Comparison of ENCODE assay signal across 32 cellular contexts in genomic region chr1:47565676-47566075, GRCh38.
"Had no signal": no experiment of that assay in that cellular context is flagged by ENCODE, and none has a peak within 500 bp of the region (broad histone marks: within the 10 kb centered on the region; RNA-seq: fewer than 3 reads in every experiment).

No MANE protein-coding gene starts in this region.

- H3K9me3 Mint-ChIP-seq: activated CD4-positive, alpha-beta T cell treated with anti-CD3 and anti-CD28 coated beads, Interleukin-2, amount 10 ng/mL, durations not matched to agents 7 days and 5 days; activated naive CD4-positive, alpha-beta T cell treated with anti-CD3 and anti-CD28 coated beads, Interleukin-2, amount 50 U/mL, for 24 hours; activated naive CD8-positive, alpha-beta T cell treated with anti-CD3 and anti-CD28 coated beads, Interleukin-2, amount 10 ng/mL, durations not matched to agents 7 days and 5 days; activated T-cell treated with anti-CD3 and anti-CD28 coated beads, Interleukin-2, amount 50 U/mL, for 24 hours; activated T-helper 2 cell treated with anti-CD3 and anti-CD28 coated beads, Interferon-gamma antibody, Interleukin-2, Interleukin-4, amounts not matched to agents 10 μg/mL and 5 μg/mL and 100 μg/mL, durations not matched to agents 14 hours and 24 hours and 36 hours; central memory CD8-positive, alpha-beta T cell; T-helper 1 cell treated with Interleukin-12 subunit alpha and Interleukin-12 subunit beta and Interleukin-4 antibody, amounts not matched to agents 30 μg/mL and 1 μg/mL, for 36 hours; T-helper 2 cell treated with Interferon-gamma antibody and Interleukin-4, amounts not matched to agents 5 μg/mL and 100 μg/mL, for 36 hours had no signal

- H3K4me3 ChIP-seq: ascending aorta, cardiac muscle cell, SJSA1 had no signal

- DNase-seq: activated CD4-positive, alpha-beta T cell treated with anti-CD3 and anti-CD28 coated beads for 36 hours; activated CD4-positive, alpha-beta T cell treated with anti-CD3 and anti-CD28 coated beads, Interleukin-2, amount 10 ng/mL, durations not matched to agents 7 days and 5 days; activated CD4-positive, alpha-beta T cell treated with anti-CD3 and anti-CD28 coated beads, Interleukin-2, amount 50 U/mL, for 48 hours; activated CD8-positive, alpha-beta T cell treated with anti-CD3 and anti-CD28 coated beads, Interleukin-2, amount 10 ng/mL, durations not matched to agents 7 days and 5 days; activated gamma-delta T cell; activated naive CD4-positive, alpha-beta T cell treated with Interleukin-2 at 50 U/mL for 16 hours; activated naive CD8-positive, alpha-beta T cell treated with anti-CD3 and anti-CD28 coated beads, Interleukin-2, amount 10 ng/mL, durations not matched to agents 7 days and 5 days; activated T-cell treated with anti-CD3 and anti-CD28 coated beads, Interleukin-2, amount 50 U/mL, for 24 hours; amygdala; MM.1S; MV-4-11; NCI-H1105; NCI-H1417 treated with DMSO at 0.1 percent for 48 hours; NCI-H187 treated with DMSO at 0.1 percent for 48 hours; NCI-H2081; NCI-H2171 treated with DMSO at 0.1 percent for 48 hours; NCI-H2227 treated with DMSO at 0.1 percent for 48 hours; NCI-H524 treated with DMSO at 0.1 percent for 48 hours; NCI-H748 treated with DMSO at 0.1 percent for 48 hours; NK-92 treated with Interleukin-12 subunit alpha and Interleukin-12 subunit beta, amount 100 ng/mL, for 24 hours; Right ventricle myocardium superior; SK-N-SH had no signal

- H3K27ac Mint-ChIP-seq: activated CD4-positive, alpha-beta T cell treated with anti-CD3 and anti-CD28 coated beads for 36 hours; activated CD4-positive, alpha-beta T cell treated with anti-CD3 and anti-CD28 coated beads, Interleukin-2, amount 10 ng/mL, durations not matched to agents 7 days and 5 days; activated CD8-positive, alpha-beta T cell treated with anti-CD3 and anti-CD28 coated beads, Interleukin-2, amount 10 ng/mL, durations not matched to agents 7 days and 5 days; activated naive CD4-positive, alpha-beta T cell treated with anti-CD3 and anti-CD28 coated beads, Interleukin-2, amount 50 U/mL, for 24 hours; activated naive CD8-positive, alpha-beta T cell treated with anti-CD3 and anti-CD28 coated beads, Interleukin-2, amount 10 ng/mL, durations not matched to agents 7 days and 5 days; activated T-cell treated with anti-CD3 and anti-CD28 coated beads, Interleukin-2, amount 50 U/mL, for 24 hours; activated T-helper 2 cell treated with anti-CD3 and anti-CD28 coated beads, Interferon-gamma antibody, Interleukin-2, Interleukin-4, amounts not matched to agents 10 μg/mL and 5 μg/mL and 100 μg/mL, durations not matched to agents 14 hours and 24 hours and 36 hours; T-helper 1 cell treated with Interleukin-12 subunit alpha and Interleukin-12 subunit beta and Interleukin-4 antibody, amounts not matched to agents 30 μg/mL and 1 μg/mL, for 36 hours; T-helper 2 cell treated with Interferon-gamma antibody and Interleukin-4, amounts not matched to agents 5 μg/mL and 100 μg/mL, for 36 hours had no signal

- H3K9me3 ChIP-seq: ascending aorta, SJSA1, SK-N-SH had no signal

- H3K4me2 ChIP-seq: KMS-11, SK-N-SH had no signal

- H3K36me3 Mint-ChIP-seq: activated naive CD4-positive, alpha-beta T cell treated with anti-CD3 and anti-CD28 coated beads, Interleukin-2, amount 50 U/mL, for 24 hours; activated naive CD8-positive, alpha-beta T cell treated with anti-CD3 and anti-CD28 coated beads, Interleukin-2, amount 10 ng/mL, durations not matched to agents 7 days and 5 days had no signal

- H3K27me3 ChIP-seq: ascending aorta, cardiac muscle cell, SJSA1 had no signal

- H3K27ac ChIP-seq: ascending aorta, cardiac muscle cell, KMS-11, SJSA1 had no signal

- H3K4me1 Mint-ChIP-seq: activated CD4-positive, alpha-beta T cell treated with anti-CD3 and anti-CD28 coated beads for 36 hours; activated naive CD4-positive, alpha-beta T cell treated with anti-CD3 and anti-CD28 coated beads, Interleukin-2, amount 50 U/mL, for 24 hours; central memory CD8-positive, alpha-beta T cell had no signal

- H3K36me3 ChIP-seq: ascending aorta, cardiac muscle cell, SJSA1 had no signal

- ATAC-seq: activated CD4-positive, alpha-beta T cell treated with anti-CD3 and anti-CD28 coated beads for 36 hours; activated CD4-positive, CD25-positive, alpha-beta regulatory T cell treated with anti-CD3 and anti-CD28 coated beads, Interleukin-2, amount 50 U/mL, for 24 hours; activated CD8-positive, alpha-beta T cell treated with anti-CD3 and anti-CD28 coated beads, Interleukin-2, amount 10 ng/mL, durations not matched to agents 7 days and 5 days had no signal

- H3K9me2 ChIP-seq: SK-N-SH had no signal

- H3K4me3 Mint-ChIP-seq: activated CD4-positive, alpha-beta T cell treated with anti-CD3 and anti-CD28 coated beads for 36 hours; activated CD4-positive, alpha-beta T cell treated with anti-CD3 and anti-CD28 coated beads, Interleukin-2, amount 10 ng/mL, durations not matched to agents 7 days and 5 days; activated CD8-positive, alpha-beta T cell treated with anti-CD3 and anti-CD28 coated beads, Interleukin-2, amount 10 ng/mL, durations not matched to agents 7 days and 5 days; activated naive CD4-positive, alpha-beta T cell treated with anti-CD3 and anti-CD28 coated beads, Interleukin-2, amount 50 U/mL, for 24 hours; activated naive CD8-positive, alpha-beta T cell treated with anti-CD3 and anti-CD28 coated beads, Interleukin-2, amount 10 ng/mL, durations not matched to agents 7 days and 5 days; activated T-cell treated with anti-CD3 and anti-CD28 coated beads, Interleukin-2, amount 50 U/mL, for 24 hours; central memory CD8-positive, alpha-beta T cell; T-helper 1 cell treated with Interleukin-12 subunit alpha and Interleukin-12 subunit beta and Interleukin-4 antibody, amounts not matched to agents 30 μg/mL and 1 μg/mL, for 36 hours; T-helper 2 cell treated with Interferon-gamma antibody and Interleukin-4, amounts not matched to agents 5 μg/mL and 100 μg/mL, for 36 hours had no signal
